In the genomic region with DNA sequence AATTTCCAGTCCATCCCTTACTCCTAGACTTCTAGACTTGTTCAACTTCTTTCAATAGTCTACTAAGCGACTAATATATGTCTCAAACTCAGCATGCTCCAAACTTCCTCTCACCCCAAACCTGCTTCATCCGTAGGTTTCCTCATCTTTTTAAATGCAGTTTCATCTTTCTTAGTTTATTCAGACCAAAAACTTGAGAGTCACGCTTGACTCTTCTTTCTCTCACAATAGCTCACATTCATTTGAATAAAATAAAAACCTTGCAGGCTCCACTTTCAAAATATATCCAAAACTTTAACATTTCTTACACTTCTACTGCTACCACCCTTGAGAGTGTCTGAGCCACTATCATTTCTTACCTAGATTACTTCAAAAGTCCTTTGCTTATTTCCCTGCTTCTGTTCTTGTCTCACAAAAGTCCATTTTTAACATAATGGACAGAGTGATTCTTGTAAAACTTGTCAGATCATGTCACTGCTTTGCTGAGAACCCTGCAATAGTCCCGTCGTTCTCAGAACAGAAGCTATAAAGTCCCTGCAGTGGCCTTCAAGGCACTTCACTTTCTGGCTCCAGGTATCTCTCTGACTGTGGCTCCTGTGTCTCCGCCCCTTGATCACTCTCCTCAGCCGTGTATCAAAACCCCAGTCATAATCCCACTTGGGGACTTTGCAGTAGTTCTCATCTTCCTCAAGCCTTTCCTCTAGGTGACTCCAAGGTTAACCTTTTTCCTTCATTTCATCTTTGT, we compare ENCODE assay signal across 1 cellular context.
TF ChIP-seq lines count a peak whose summit lies in the region.

No MANE protein-coding gene starts in this region.

TF ChIP-seq in GM23338, 12 proteins besides CTCF, POLR2A, EP300 and RAD21 (continued from another document):
- TF ChIP-seq, protein P1, sequence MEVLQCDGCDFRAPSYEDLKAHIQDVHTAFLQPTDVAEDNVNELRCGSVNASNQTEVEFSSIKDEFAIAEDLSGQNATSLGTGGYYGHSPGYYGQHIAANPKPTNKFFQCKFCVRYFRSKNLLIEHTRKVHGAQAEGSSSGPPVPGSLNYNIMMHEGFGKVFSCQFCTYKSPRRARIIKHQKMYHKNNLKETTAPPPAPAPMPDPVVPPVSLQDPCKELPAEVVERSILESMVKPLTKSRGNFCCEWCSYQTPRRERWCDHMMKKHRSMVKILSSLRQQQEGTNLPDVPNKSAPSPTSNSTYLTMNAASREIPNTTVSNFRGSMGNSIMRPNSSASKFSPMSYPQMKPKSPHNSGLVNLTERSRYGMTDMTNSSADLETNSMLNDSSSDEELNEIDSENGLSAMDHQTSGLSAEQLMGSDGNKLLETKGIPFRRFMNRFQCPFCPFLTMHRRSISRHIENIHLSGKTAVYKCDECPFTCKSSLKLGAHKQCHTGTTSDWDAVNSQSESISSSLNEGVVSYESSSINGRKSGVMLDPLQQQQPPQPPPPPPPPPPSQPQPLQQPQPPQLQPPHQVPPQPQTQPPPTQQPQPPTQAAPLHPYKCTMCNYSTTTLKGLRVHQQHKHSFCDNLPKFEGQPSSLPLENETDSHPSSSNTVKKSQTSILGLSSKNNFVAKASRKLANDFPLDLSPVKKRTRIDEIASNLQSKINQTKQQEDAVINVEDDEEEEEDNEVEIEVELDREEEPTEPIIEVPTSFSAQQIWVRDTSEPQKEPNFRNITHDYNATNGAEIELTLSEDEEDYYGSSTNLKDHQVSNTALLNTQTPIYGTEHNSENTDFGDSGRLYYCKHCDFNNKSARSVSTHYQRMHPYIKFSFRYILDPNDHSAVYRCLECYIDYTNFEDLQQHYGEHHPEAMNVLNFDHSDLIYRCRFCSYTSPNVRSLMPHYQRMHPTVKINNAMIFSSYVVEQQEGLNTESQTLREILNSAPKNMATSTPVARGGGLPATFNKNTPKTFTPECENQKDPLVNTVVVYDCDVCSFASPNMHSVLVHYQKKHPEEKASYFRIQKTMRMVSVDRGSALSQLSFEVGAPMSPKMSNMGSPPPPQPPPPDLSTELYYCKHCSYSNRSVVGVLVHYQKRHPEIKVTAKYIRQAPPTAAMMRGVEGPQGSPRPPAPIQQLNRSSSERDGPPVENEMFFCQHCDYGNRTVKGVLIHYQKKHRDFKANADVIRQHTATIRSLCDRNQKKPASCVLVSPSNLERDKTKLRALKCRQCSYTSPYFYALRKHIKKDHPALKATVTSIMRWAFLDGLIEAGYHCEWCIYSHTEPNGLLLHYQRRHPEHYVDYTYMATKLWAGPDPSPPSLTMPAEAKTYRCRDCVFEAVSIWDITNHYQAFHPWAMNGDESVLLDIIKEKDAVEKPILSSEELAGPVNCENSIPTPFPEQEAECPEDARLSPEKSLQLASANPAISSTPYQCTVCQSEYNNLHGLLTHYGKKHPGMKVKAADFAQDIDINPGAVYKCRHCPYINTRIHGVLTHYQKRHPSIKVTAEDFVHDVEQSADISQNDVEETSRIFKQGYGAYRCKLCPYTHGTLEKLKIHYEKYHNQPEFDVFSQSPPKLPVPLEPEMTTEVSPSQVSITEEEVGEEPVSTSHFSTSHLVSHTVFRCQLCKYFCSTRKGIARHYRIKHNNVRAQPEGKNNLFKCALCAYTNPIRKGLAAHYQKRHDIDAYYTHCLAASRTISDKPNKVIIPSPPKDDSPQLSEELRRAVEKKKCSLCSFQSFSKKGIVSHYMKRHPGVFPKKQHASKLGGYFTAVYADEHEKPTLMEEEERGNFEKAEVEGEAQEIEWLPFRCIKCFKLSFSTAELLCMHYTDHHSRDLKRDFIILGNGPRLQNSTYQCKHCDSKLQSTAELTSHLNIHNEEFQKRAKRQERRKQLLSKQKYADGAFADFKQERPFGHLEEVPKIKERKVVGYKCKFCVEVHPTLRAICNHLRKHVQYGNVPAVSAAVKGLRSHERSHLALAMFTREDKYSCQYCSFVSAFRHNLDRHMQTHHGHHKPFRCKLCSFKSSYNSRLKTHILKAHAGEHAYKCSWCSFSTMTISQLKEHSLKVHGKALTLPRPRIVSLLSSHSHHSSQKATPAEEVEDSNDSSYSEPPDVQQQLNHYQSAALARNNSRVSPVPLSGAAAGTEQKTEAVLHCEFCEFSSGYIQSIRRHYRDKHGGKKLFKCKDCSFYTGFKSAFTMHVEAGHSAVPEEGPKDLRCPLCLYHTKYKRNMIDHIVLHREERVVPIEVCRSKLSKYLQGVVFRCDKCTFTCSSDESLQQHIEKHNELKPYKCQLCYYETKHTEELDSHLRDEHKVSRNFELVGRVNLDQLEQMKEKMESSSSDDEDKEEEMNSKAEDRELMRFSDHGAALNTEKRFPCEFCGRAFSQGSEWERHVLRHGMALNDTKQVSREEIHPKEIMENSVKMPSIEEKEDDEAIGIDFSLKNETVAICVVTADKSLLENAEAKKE (CRISPR knock-in tag; IDR thresholded peaks at IDR 0.05) = no peak
- TF ChIP-seq ETS1 (IDR thresholded peaks at IDR 0.05) = no peak
- no peak for TF ChIP-seq EZH2 (IDR thresholded peaks at IDR 0.05; ENCODE audit: low read depth, unreplicated experiment)
- TF ChIP-seq JUNB (IDR thresholded peaks at IDR 0.05; ENCODE audit: unreplicated experiment) = no peak
- TF ChIP-seq POLR2AphosphoS5 (IDR thresholded peaks at IDR 0.05; ENCODE audit: low read depth) = no peak
- TF ChIP-seq, protein P2, sequence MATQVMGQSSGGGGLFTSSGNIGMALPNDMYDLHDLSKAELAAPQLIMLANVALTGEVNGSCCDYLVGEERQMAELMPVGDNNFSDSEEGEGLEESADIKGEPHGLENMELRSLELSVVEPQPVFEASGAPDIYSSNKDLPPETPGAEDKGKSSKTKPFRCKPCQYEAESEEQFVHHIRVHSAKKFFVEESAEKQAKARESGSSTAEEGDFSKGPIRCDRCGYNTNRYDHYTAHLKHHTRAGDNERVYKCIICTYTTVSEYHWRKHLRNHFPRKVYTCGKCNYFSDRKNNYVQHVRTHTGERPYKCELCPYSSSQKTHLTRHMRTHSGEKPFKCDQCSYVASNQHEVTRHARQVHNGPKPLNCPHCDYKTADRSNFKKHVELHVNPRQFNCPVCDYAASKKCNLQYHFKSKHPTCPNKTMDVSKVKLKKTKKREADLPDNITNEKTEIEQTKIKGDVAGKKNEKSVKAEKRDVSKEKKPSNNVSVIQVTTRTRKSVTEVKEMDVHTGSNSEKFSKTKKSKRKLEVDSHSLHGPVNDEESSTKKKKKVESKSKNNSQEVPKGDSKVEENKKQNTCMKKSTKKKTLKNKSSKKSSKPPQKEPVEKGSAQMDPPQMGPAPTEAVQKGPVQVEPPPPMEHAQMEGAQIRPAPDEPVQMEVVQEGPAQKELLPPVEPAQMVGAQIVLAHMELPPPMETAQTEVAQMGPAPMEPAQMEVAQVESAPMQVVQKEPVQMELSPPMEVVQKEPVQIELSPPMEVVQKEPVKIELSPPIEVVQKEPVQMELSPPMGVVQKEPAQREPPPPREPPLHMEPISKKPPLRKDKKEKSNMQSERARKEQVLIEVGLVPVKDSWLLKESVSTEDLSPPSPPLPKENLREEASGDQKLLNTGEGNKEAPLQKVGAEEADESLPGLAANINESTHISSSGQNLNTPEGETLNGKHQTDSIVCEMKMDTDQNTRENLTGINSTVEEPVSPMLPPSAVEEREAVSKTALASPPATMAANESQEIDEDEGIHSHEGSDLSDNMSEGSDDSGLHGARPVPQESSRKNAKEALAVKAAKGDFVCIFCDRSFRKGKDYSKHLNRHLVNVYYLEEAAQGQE (IDR thresholded peaks at IDR 0.05; ENCODE audit: unreplicated experiment) = no peak
